Comparison of ENCODE assay signal across 10 cellular contexts in the genomic region with DNA sequence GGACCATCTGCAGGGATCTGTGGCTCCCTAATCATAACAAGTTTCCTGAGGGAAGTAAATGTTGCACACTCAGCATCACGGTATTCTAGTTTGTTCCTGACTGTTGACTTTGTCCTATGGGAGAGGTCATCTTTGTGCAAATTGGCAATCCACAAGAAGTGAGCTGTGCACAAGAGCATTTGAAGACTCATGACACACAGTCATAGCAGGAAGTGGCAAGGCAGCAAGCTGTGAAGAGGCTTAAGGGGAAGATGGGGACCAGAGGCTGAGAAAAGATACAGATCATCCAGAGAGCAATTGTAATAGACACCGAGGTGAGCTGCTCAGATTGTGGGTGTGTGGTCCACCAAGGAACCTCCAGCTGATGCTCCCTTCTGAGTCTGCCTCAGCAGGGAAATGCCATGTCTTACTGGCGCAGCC. TPM values are rescaled to one million over a fixed set of nuclear protein-coding genes. Genes with fewer than 3 reads are reported as not detected.
A peak's percentile ranks its signal among the peaks of the same experiment; 100 is the strongest.
DNase-seq lines count a peak whose midpoint lies in the region; ATAC-seq and TF ChIP-seq lines count a peak whose summit lies in the region.
"Had no signal": no experiment of that assay in that cellular context is flagged by ENCODE, and none has a peak within 500 bp of the region (broad histone marks: within the 10 kb centered on the region; RNA-seq: fewer than 3 reads in every experiment).

No MANE protein-coding gene starts in this region.

- peaks cover 5% of the 10 kb centered on the region for H3K27me3 Mint-ChIP-seq in activated naive CD8-positive, alpha-beta T cell treated with anti-CD3 and anti-CD28 coated beads, Interleukin-2, amount 10 ng/mL, durations not matched to agents 7 days and 5 days
- H3K27me3 Mint-ChIP-seq in natural killer cell treated with Interleukin-12 subunit alpha and Interleukin-12 subunit beta and Interleukin-15 and Interleukin-18, amount 100 ng/mL, for 72 hours, result no peaks in the 10 kb centered on the region
- H3K27me3 Mint-ChIP-seq in glutamatergic neuron (ENCODE audit: unreplicated experiment), result no peaks in the 10 kb centered on the region

- H3K4me1 Mint-ChIP-seq in activated naive CD8-positive, alpha-beta T cell treated with anti-CD3 and anti-CD28 coated beads, Interleukin-2, amount 10 ng/mL, durations not matched to agents 7 days and 5 days, result peaks cover 26% of the 10 kb centered on the region
- H3K4me1 Mint-ChIP-seq in natural killer cell treated with Interleukin-12 subunit alpha and Interleukin-12 subunit beta and Interleukin-15 and Interleukin-18, amount 100 ng/mL, for 72 hours (ENCODE audit: low read depth in 2 of 2), result peaks cover 28 to 31% of the 10 kb centered on the region in 2 donors
- H3K4me1 Mint-ChIP-seq in glutamatergic neuron (ENCODE audit: low read depth, unreplicated experiment), result peaks cover 20% of the 10 kb centered on the region

- peaks cover 3% of the 10 kb centered on the region for H3K9me3 Mint-ChIP-seq in activated naive CD8-positive, alpha-beta T cell treated with anti-CD3 and anti-CD28 coated beads, Interleukin-2, amount 10 ng/mL, durations not matched to agents 7 days and 5 days
- H3K9me3 Mint-ChIP-seq in natural killer cell treated with Interleukin-12 subunit alpha and Interleukin-12 subunit beta and Interleukin-15 and Interleukin-18, amount 100 ng/mL, for 72 hours, result no peaks in the 10 kb centered on the region
- H3K9me3 Mint-ChIP-seq in glutamatergic neuron (ENCODE audit: unreplicated experiment), result peaks cover 4% of the 10 kb centered on the region

- intact Hi-C loops in head of caudate nucleus (cut with DNase I), result no loop called here

- H3K4me3 Mint-ChIP-seq in activated naive CD8-positive, alpha-beta T cell treated with anti-CD3 and anti-CD28 coated beads, Interleukin-2, amount 10 ng/mL, durations not matched to agents 7 days and 5 days, result peak overlapping the region; percentile 9
- peak overlapping the region; percentile 54 for H3K4me3 Mint-ChIP-seq in natural killer cell treated with Interleukin-12 subunit alpha and Interleukin-12 subunit beta and Interleukin-15 and Interleukin-18, amount 100 ng/mL, for 72 hours
- no peak overlapping the region for H3K4me3 Mint-ChIP-seq in glutamatergic neuron (ENCODE audit: unreplicated experiment)

- POLR2A ChIA-PET in activated naive CD8-positive, alpha-beta T cell treated with anti-CD3 and anti-CD28 coated beads, Interleukin-2, amount 10 ng/mL, durations not matched to agents 7 days and 5 days (lab: Charles Lee), result interaction anchor here (0.7 to 1.4 kb wide), 4 partner anchors 10 to 28 kb away, joined by 3 to 7 read pairs (median 4); no protein-coding TSS in a partner anchor

- peak; percentile 8 for DNase-seq in CD1c-positive myeloid dendritic cell (ENCODE audit: extremely low spot score)
- DNase-seq in HS-5 (ENCODE audit: low read depth), result peak; percentile 56
- peak; percentile 54 for DNase-seq in activated naive CD8-positive, alpha-beta T cell treated with anti-CD3 and anti-CD28 coated beads, Interleukin-2, amount 10 ng/mL, durations not matched to agents 7 days and 5 days
- peak; percentile 71 for DNase-seq in natural killer cell treated with Interleukin-12 subunit alpha and Interleukin-12 subunit beta and Interleukin-15 and Interleukin-18, amount 100 ng/mL, for 72 hours (ENCODE audit: low spot score)
- no peak for DNase-seq in head of caudate nucleus
- DNase-seq in glutamatergic neuron, result no peak

- TF ChIP-seq CTCF in glutamatergic neuron (IDR thresholded peaks at IDR 0.05; ENCODE audit: partially characterized antibody, unreplicated experiment), result no peak

- peak; percentile 96 for ATAC-seq in activated naive CD8-positive, alpha-beta T cell treated with anti-CD3 and anti-CD28 coated beads, Interleukin-2, amount 10 ng/mL, durations not matched to agents 7 days and 5 days (ENCODE audit: low read depth)
- ATAC-seq in natural killer cell treated with Interleukin-12 subunit alpha and Interleukin-12 subunit beta and Interleukin-15 and Interleukin-18, amount 100 ng/mL, for 72 hours, result peak; percentile 88
- ATAC-seq in activated CD4-positive, CD25-positive, alpha-beta regulatory T cell treated with anti-CD3 and anti-CD28 coated beads, Interleukin-2, amount 50 U/mL, for 24 hours, result no peak
- ATAC-seq in GM18868 (IDR thresholded peaks at IDR 0.05; ENCODE audit: unreplicated experiment), result no peak

- peaks cover 4% of the 10 kb centered on the region for H3K36me3 Mint-ChIP-seq in activated naive CD8-positive, alpha-beta T cell treated with anti-CD3 and anti-CD28 coated beads, Interleukin-2, amount 10 ng/mL, durations not matched to agents 7 days and 5 days
- no peaks in the 10 kb centered on the region for H3K36me3 Mint-ChIP-seq in natural killer cell treated with Interleukin-12 subunit alpha and Interleukin-12 subunit beta and Interleukin-15 and Interleukin-18, amount 100 ng/mL, for 72 hours
- no peaks in the 10 kb centered on the region for H3K36me3 Mint-ChIP-seq in glutamatergic neuron (ENCODE audit: unreplicated experiment)

- H3K27ac Mint-ChIP-seq in activated naive CD8-positive, alpha-beta T cell treated with anti-CD3 and anti-CD28 coated beads, Interleukin-2, amount 10 ng/mL, durations not matched to agents 7 days and 5 days, result peak overlapping the region; percentile 86
- H3K27ac Mint-ChIP-seq in natural killer cell treated with Interleukin-12 subunit alpha and Interleukin-12 subunit beta and Interleukin-15 and Interleukin-18, amount 100 ng/mL, for 72 hours, result peak overlapping the region; percentile 64 to 79
- no peak overlapping the region for H3K27ac Mint-ChIP-seq in glutamatergic neuron (ENCODE audit: unreplicated experiment)

RNA-seq across cellular contexts. Expression of gene TNP1, which starts 2.7 kb away (rescaled TPM):
- total RNA-seq in activated naive CD8-positive, alpha-beta T cell treated with anti-CD3 and anti-CD28 coated beads, Interleukin-2, amount 10 ng/mL, durations not matched to agents 7 days and 5 days, result not detected
- not detected for total RNA-seq in natural killer cell treated with Interleukin-12 subunit alpha and Interleukin-12 subunit beta and Interleukin-15 and Interleukin-18, amount 100 ng/mL, for 72 hours
- total RNA-seq in glutamatergic neuron (ENCODE audit: unreplicated experiment), result not detected
- total RNA-seq: cardiac muscle cell, G401 had no signal

Comparison
In these comparisons a context has a peak if more than half of its experiments do, and no peak if none do; other contexts are left out.
1. DNase-seq: peak in CD1c-positive myeloid dendritic cell (single experiment), HS-5 (single experiment), activated naive CD8-positive, alpha-beta T cell treated with anti-CD3 and anti-CD28 coated beads, Interleukin-2, amount 10 ng/mL, durations not matched to agents 7 days and 5 days (single experiment) and natural killer cell treated with Interleukin-12 subunit alpha and Interleukin-12 subunit beta and Interleukin-15 and Interleukin-18, amount 100 ng/mL, for 72 hours (single experiment); none in head of caudate nucleus (0 of 42) and glutamatergic neuron (single experiment).
2. ATAC-seq: peak in activated naive CD8-positive, alpha-beta T cell treated with anti-CD3 and anti-CD28 coated beads, Interleukin-2, amount 10 ng/mL, durations not matched to agents 7 days and 5 days (single experiment) and natural killer cell treated with Interleukin-12 subunit alpha and Interleukin-12 subunit beta and Interleukin-15 and Interleukin-18, amount 100 ng/mL, for 72 hours (2 of 2); none in activated CD4-positive, CD25-positive, alpha-beta regulatory T cell treated with anti-CD3 and anti-CD28 coated beads, Interleukin-2, amount 50 U/mL, for 24 hours (0 of 2) and GM18868 (single experiment).